In the genomic region with DNA sequence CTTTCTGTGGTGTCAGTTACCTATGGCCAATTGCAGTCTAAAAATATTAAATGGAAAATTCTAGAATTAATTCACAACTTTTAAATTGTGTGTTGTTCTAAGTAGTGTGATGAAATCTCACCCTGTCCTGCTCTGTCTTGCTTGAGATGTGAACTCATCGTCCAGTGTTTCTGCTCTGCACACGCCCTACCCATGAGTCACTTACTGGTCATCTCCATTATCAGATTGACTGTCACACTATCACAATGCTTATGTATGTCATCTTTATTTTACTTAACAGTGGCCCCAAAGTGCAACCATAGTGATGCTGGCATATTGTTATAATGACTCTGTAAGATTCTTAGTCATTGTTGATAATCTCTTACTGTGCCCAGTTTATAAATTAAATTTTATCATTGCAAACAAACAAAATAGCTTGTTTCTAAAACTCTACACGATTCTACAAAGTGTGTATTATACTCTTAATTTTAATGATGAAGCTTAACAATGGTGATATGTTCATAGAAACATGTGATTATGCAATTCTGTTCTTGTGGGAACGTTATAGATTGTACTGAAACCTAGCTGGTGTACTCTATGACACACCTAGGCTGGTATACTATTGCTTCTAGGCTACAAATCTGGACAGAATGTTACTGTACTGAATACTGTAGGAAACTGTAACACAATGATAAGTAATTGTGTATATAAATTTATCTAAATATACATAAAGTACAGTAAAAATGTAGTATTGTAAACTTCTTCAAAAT, we compare ENCODE assay signal across 12 cellular contexts.
DNase-seq lines count a peak whose midpoint lies in the region; TF ChIP-seq lines count a peak whose summit lies in the region.
"Had no signal": no experiment of that assay in that cellular context is flagged by ENCODE, and none has a peak within 500 bp of the region (broad histone marks: within the 10 kb centered on the region; RNA-seq: fewer than 3 reads in every experiment).

No MANE protein-coding gene starts in this region.

- no TSS peak for BruUV-seq in mammary epithelial cell (replicated peaks; lab: Mats Ljungman, UMichigan)

- peak; percentile 73 for DNase-seq in BJ (ENCODE audit: low read depth)
- DNase-seq in M059J (ENCODE audit: low read depth): peak; percentile 97
- DNase-seq in mammary epithelial cell: peak; percentile 99
- DNase-seq in kidney glomerular epithelial cell (lab: John Stamatoyannopoulos, UW): peak; percentile 81
- no peak for DNase-seq in activated CD4-positive, CD25-positive, alpha-beta regulatory T cell (lab: John Stamatoyannopoulos, UW)
- DNase-seq in C1 segment of cervical spinal cord (lab: John Stamatoyannopoulos, UW): no peak
- no peak for DNase-seq in cerebellum (ENCODE audit: low spot score)
- no peak for DNase-seq in SHP77 treated with DMSO at 0.1 percent for 48 hours (lab: John Stamatoyannopoulos, UW)
- DNase-seq: activated CD8-positive, alpha-beta memory T cell treated with anti-CD3 and anti-CD28 coated beads, Interleukin-2, amount 50 U/mL, for 48 hours; CD4-positive, CD25-positive, alpha-beta regulatory T cell; NCI-H82; stimulated activated CD4-positive, alpha-beta T cell treated with anti-CD3 and anti-CD28 coated beads, Interleukin-1b, Interleukin-23, amount 100 ng/mL, for 48 hours had no signal

- H3K79me2 ChIP-seq in mammary epithelial cell (ENCODE audit: insufficient read depth, low read length): no peaks in the 10 kb centered on the region

- no peaks in the 10 kb centered on the region for H3K36me3 ChIP-seq in BJ (ENCODE audit: control insufficient read depth, insufficient read depth, low read length)
- no peaks in the 10 kb centered on the region for H3K36me3 ChIP-seq in mammary epithelial cell (ENCODE audit: insufficient read depth, low read length)

- no peaks in the 10 kb centered on the region for H3K27me3 ChIP-seq in BJ (ENCODE audit: control insufficient read depth, insufficient read depth, low read length)
- no peaks in the 10 kb centered on the region for H3K27me3 ChIP-seq in mammary epithelial cell (ENCODE audit: insufficient read depth, low read length)

- CTCF ChIA-PET in BJ (lab: Yijun Ruan, JAX) (no interaction called here), mammary epithelial cell (lab: Charles Lee; ENCODE audit: low non-redundant PET) (no interaction called here)

- intact Hi-C loops in mammary epithelial cell (cut with micrococcal nuclease): loop anchor here (1.0 to 10.0 kb wide), 8 partner anchors 9 to 509 kb away; no protein-coding TSS in a partner anchor

- TF ChIP-seq CTCF in BJ (IDR thresholded peaks at IDR 0.05; ENCODE audit: insufficient read depth, low read depth, low read length) (no peak), mammary epithelial cell (conservative IDR thresholded peaks at IDR 0.05 in 1 of 2, IDR thresholded peaks at IDR 0.05 in 1 of 2; ENCODE audit: extremely low read depth in 1 of 2, insufficient read depth in 1 of 2, low read depth in 1 of 2, low read length in 2 of 2) (no peak)

- H3K9me3 ChIP-seq in mammary epithelial cell (replicated peaks; ENCODE audit: insufficient read depth, low read length): peaks cover 6% of the 10 kb centered on the region

- WGBS in mammary epithelial cell (ENCODE audit: low coverage, missing lambda C conversion rate): 0% methylated on average over 4 of the region's 4 CpGs

- in situ Hi-C loops in mammary epithelial cell (cut with MboI; ENCODE audit: low sequenced_read_pairs in 2 of 2): no loop called here

- dilution Hi-C loops in mammary epithelial cell (cut with HindIII; ENCODE audit: low sequenced_read_pairs): no loop called here

- H3K27ac ChIP-seq in mammary epithelial cell (ENCODE audit: insufficient read depth, low read depth, low read length): peak overlapping the region; percentile 100

- no peak overlapping the region for H3K4me3 ChIP-seq in BJ (ENCODE audit: low read depth, low read length)
- no peak overlapping the region for H3K4me3 ChIP-seq in mammary epithelial cell (replicated peaks in 1 of 3; ENCODE audit: insufficient read depth in 1 of 3, low read depth in 2 of 3, low read length in 3 of 3)

- H3K4me2 ChIP-seq in mammary epithelial cell (ENCODE audit: insufficient read depth, low read depth, low read length): peak overlapping the region; percentile 44

- H3K9ac ChIP-seq in mammary epithelial cell (ENCODE audit: insufficient read depth, low read length): peak overlapping the region; percentile 87

- no peaks in the 10 kb centered on the region for H4K20me1 ChIP-seq in mammary epithelial cell (ENCODE audit: insufficient read depth, low read length)

- H2AFZ ChIP-seq in mammary epithelial cell (ENCODE audit: low read depth, low read length): peak overlapping the region; percentile 14

- H3K4me1 ChIP-seq in mammary epithelial cell (ENCODE audit: insufficient read depth, low read length): peaks cover 27% of the 10 kb centered on the region

- POLR2A ChIA-PET in BJ (lab: Charles Lee): no interaction called here

Comparison
In these comparisons a context has a peak if more than half of its experiments do, and no peak if none do; other contexts are left out.
1. DNase-seq: peak in BJ (single experiment), M059J (single experiment), mammary epithelial cell (single experiment) and kidney glomerular epithelial cell (single experiment); none in activated CD4-positive, CD25-positive, alpha-beta regulatory T cell (0 of 4), C1 segment of cervical spinal cord (0 of 14), cerebellum (single experiment) and SHP77 treated with DMSO at 0.1 percent for 48 hours (single experiment).